ENCODE assay signal across 18 cellular contexts in genomic region chr1:178102218-178102617, GRCh38. TPM values are rescaled to one million over a fixed set of nuclear protein-coding genes. Genes with fewer than 3 reads are reported as not detected.
DNase-seq lines count a peak whose midpoint lies in the region; ATAC-seq, FAIRE-seq and TF ChIP-seq lines count a peak whose summit lies in the region.
"Had no signal": no experiment of that assay in that cellular context is flagged by ENCODE, and none has a peak within 500 bp of the region (broad histone marks: within the 10 kb centered on the region; RNA-seq: fewer than 3 reads in every experiment).

No MANE protein-coding gene starts in this region.

- TF ChIP-seq CTCF in A549 (IDR thresholded peaks at IDR 0.05) = no peak
- TF ChIP-seq CTCF in HFFc6 (IDR thresholded peaks at IDR 0.05) = no peak

- H3K9me3 Mint-ChIP-seq in HFFc6 = no peaks in the 10 kb centered on the region
- H3K9me3 Mint-ChIP-seq: CD4-positive, alpha-beta memory T cell; IgD-negative memory B cell had no signal

- POLR2A ChIA-PET in A549 (lab: Yijun Ruan, JAX) = interaction anchor here (1.0 kb wide), 1 partner anchor 8 kb away, joined by 4 read pairs; the partner anchor contains the start of gene RASAL2

- TF ChIP-seq RAD21 in A549 (conservative IDR thresholded peaks at IDR 0.05 in 1 of 2, IDR thresholded peaks at IDR 0.05 in 1 of 2) (no peak), Ishikawa (IDR thresholded peaks at IDR 0.05; ENCODE audit: low read depth) (no peak)

- H3K9ac ChIP-seq in mesenchymal stem cell (ENCODE audit: low read length) = peak overlapping the region; percentile 60
- H3K9ac ChIP-seq in Karpas-422 (ENCODE audit: low read length) = no peak overlapping the region
- H3K9ac ChIP-seq: BLaER1 had no signal

- no peaks in the 10 kb centered on the region for H3K27me3 ChIP-seq in mesenchymal stem cell (ENCODE audit: control insufficient read depth in 1 of 2, insufficient read depth in 1 of 2, low read length in 2 of 2)
- H3K27me3 ChIP-seq in Karpas-422 (ENCODE audit: low read length) = no peaks in the 10 kb centered on the region
- H3K27me3 ChIP-seq: BLaER1 had no signal

- no peak overlapping the region for H3K14ac ChIP-seq in mesenchymal stem cell (ENCODE audit: low read length in 2 of 2)

- H3K4me1 ChIP-seq in A549 = peaks cover 61% of the 10 kb centered on the region
- H3K4me1 ChIP-seq in mesenchymal stem cell (ENCODE audit: control insufficient read depth, insufficient read depth, low read depth, low read length) = peaks cover 6% of the 10 kb centered on the region
- H3K4me1 ChIP-seq in Karpas-422 (ENCODE audit: low read length) = no peaks in the 10 kb centered on the region

- H4K91ac ChIP-seq in mesenchymal stem cell (ENCODE audit: low read length) = no peak overlapping the region

- H3K4me3 Mint-ChIP-seq in HFFc6 = no peak overlapping the region
- H3K4me3 Mint-ChIP-seq: CD4-positive, alpha-beta memory T cell; IgD-negative memory B cell had no signal

- no peak overlapping the region for H3K27ac Mint-ChIP-seq in HFFc6
- H3K27ac Mint-ChIP-seq: CD4-positive, alpha-beta memory T cell; IgD-negative memory B cell had no signal

- no peak overlapping the region for H2BK12ac ChIP-seq in mesenchymal stem cell (ENCODE audit: low read length in 2 of 2)

- H3K4ac ChIP-seq in mesenchymal stem cell (ENCODE audit: low read depth in 1 of 2, low read length in 2 of 2) = no peak overlapping the region

- no peak overlapping the region for H2BK5ac ChIP-seq in mesenchymal stem cell (ENCODE audit: low read depth, low read length, poor library complexity, severe bottlenecking)

- peaks cover 62% of the 10 kb centered on the region for H3K4me1 Mint-ChIP-seq in HFFc6 (ENCODE audit: low read depth)
- H3K4me1 Mint-ChIP-seq: CD4-positive, alpha-beta memory T cell; IgD-negative memory B cell had no signal

- no peak for FAIRE-seq in A549 (lab: Jason Lieb, UNC)
- FAIRE-seq in islet of Langerhans (lab: Jason Lieb, UNC) = peak; percentile 71
- FAIRE-seq: GM12878 had no signal

- H3K4me2 ChIP-seq in A549 (peak overlapping the region; percentile 52), mesenchymal stem cell (ENCODE audit: low read length, poor library complexity, severe bottlenecking) (no peak overlapping the region), Karpas-422 (ENCODE audit: low read depth, low read length, poor library complexity, severe bottlenecking) (no peak overlapping the region)
- H3K4me2 ChIP-seq: BLaER1 had no signal

- no peak for TF ChIP-seq POLR2A in A549 (IDR thresholded peaks at IDR 0.05; ENCODE audit: low read length)

- H3K23ac ChIP-seq in mesenchymal stem cell (ENCODE audit: low read length in 2 of 2) = no peak overlapping the region

- peak overlapping the region; percentile 28 for H2BK15ac ChIP-seq in mesenchymal stem cell (ENCODE audit: low read depth, poor library complexity, severe bottlenecking)

- no peaks in the 10 kb centered on the region for H3K79me2 ChIP-seq in Karpas-422 (ENCODE audit: low read length)

- no peak overlapping the region for H4K8ac ChIP-seq in mesenchymal stem cell (ENCODE audit: low read length)

- H4K20me1 ChIP-seq in Karpas-422 (ENCODE audit: insufficient read depth, low read depth, low read length) = no peaks in the 10 kb centered on the region
- H4K20me1 ChIP-seq: BLaER1 had no signal

- H3K4me3 ChIP-seq in A549 (no peak overlapping the region), mesenchymal stem cell (ENCODE audit: insufficient read depth in 1 of 2, low read depth in 1 of 2, low read length in 2 of 2) (no peak overlapping the region), Karpas-422 (ENCODE audit: low read length) (no peak overlapping the region)
- H3K4me3 ChIP-seq: BLaER1, GM12878 had no signal

- H3K9me3 ChIP-seq in A549 (no peaks in the 10 kb centered on the region), mesenchymal stem cell (ENCODE audit: control insufficient read depth, low read length) (no peaks in the 10 kb centered on the region), Karpas-422 (ENCODE audit: low read length) (no peaks in the 10 kb centered on the region)
- H3K9me3 ChIP-seq: BLaER1 had no signal

- no peak overlapping the region for H2AFZ ChIP-seq in mesenchymal stem cell (ENCODE audit: low read depth, low read length)
- H2AFZ ChIP-seq in Karpas-422 (ENCODE audit: low read length) = no peak overlapping the region

- WGBS in A549 (ENCODE audit: missing lambda C conversion rate) = 63% methylated on average over 4 of the region's 4 CpGs
- 100% methylated on average over 3 of the region's 4 CpGs for WGBS in mesenchymal stem cell

- H2AK5ac ChIP-seq in mesenchymal stem cell (ENCODE audit: low read length, severe bottlenecking) = no peak overlapping the region

- no peak overlapping the region for H3K18ac ChIP-seq in mesenchymal stem cell (ENCODE audit: low read depth in 1 of 2, low read length in 2 of 2)

- H3K27ac ChIP-seq in A549 (no peak overlapping the region), mesenchymal stem cell (ENCODE audit: low read length, poor library complexity, severe bottlenecking) (no peak overlapping the region), Karpas-422 (ENCODE audit: low read length) (no peak overlapping the region)
- H3K27ac ChIP-seq: BLaER1 had no signal

- CTCF ChIA-PET in A549 (lab: Yijun Ruan, JAX) = interaction anchor here (1.2 kb wide), 1 partner anchor 24 kb away, joined by 3 read pairs; no protein-coding TSS in a partner anchor

- H3K79me1 ChIP-seq in mesenchymal stem cell (replicated peaks; ENCODE audit: low read length, poor library complexity, severe bottlenecking) = peaks cover 3% of the 10 kb centered on the region

- H3K9me2 ChIP-seq in Karpas-422 (replicated peaks; ENCODE audit: insufficient read depth, low read length) = no peaks in the 10 kb centered on the region

- H3K36me3 ChIP-seq in mesenchymal stem cell (ENCODE audit: control insufficient read depth in 1 of 2, insufficient read depth in 2 of 2, low read depth in 1 of 2, low read length in 2 of 2) = no peaks in the 10 kb centered on the region
- no peaks in the 10 kb centered on the region for H3K36me3 ChIP-seq in Karpas-422 (ENCODE audit: insufficient read depth, low read length)
- H3K36me3 ChIP-seq: BLaER1 had no signal

- no peaks in the 10 kb centered on the region for H3K27me3 Mint-ChIP-seq in HFFc6 (ENCODE audit: insufficient read depth)

- ATAC-seq in A549 (no peak), GM18502 (IDR thresholded peaks at IDR 0.05; ENCODE audit: poor library complexity, unreplicated experiment) (no peak)
- ATAC-seq: GM12878 had no signal

- no peak overlapping the region for H2BK120ac ChIP-seq in mesenchymal stem cell (ENCODE audit: low read depth, low read length)

- H3K36me3 Mint-ChIP-seq in HFFc6 (ENCODE audit: low read depth) = peaks cover 1% of the 10 kb centered on the region
- H3K36me3 Mint-ChIP-seq: CD4-positive, alpha-beta memory T cell; IgD-negative memory B cell had no signal

- TF ChIP-seq EP300 in A549 (IDR thresholded peaks at IDR 0.05) (no peak), Ishikawa (IDR thresholded peaks at IDR 0.05; ENCODE audit: borderline replicate concordance) (no peak)

- no peak for DNase-seq in A549 (ENCODE audit: low read depth in 1 of 2, low spot score in 1 of 2)
- DNase-seq in mesenchymal stem cell = no peak
- no peak for DNase-seq in HFFc6
- no peak for DNase-seq in Karpas-422
- DNase-seq: CD4-positive, alpha-beta memory T cell; DMS53; NCI-H1105 treated with DMSO at 0.1 percent for 48 hours; NCI-H1694 treated with DMSO at 0.1 percent for 48 hours; NCI-H2107; NCI-H510A treated with DMSO at 0.1 percent for 48 hours; NCI-H774; Right ventricle myocardium superior had no signal

TF ChIP-seq in A549, 52 proteins besides CTCF, POLR2A, EP300 and RAD21:
- peak; percentile 94 to 95 for TF ChIP-seq CEBPB (IDR thresholded peaks at IDR 0.05)
- no peak for TF ChIP-seq USF2 (IDR thresholded peaks at IDR 0.05)
- no peak for TF ChIP-seq EHF (CRISPR knock-in tag; IDR thresholded peaks at IDR 0.05)
- TF ChIP-seq HES2 (IDR thresholded peaks at IDR 0.05) = peak; percentile 67; the same call in 1 of the 2 replicates
- no peak for TF ChIP-seq POLR2AphosphoS2 (conservative IDR thresholded peaks at IDR 0.05; ENCODE audit: low read length)

TF ChIP-seq in Ishikawa, 13 proteins besides CTCF, POLR2A, EP300 and RAD21:
- peak; percentile 58; the same call in 1 of the 2 replicates for TF ChIP-seq CEBPB (IDR thresholded peaks at IDR 0.05)
- TF ChIP-seq ZBTB7A (IDR thresholded peaks at IDR 0.05; ENCODE audit: low read depth) = no peak

RNA-seq across cellular contexts. Expression of gene RASAL2, which starts 8.3 kb away (rescaled TPM):
- polyA plus RNA-seq in A549 (2011; rRNA removed) = 17.6 and 17.8 TPM in 2 replicates
- 6.5 and 7.0 TPM in 2 replicates for polyA plus RNA-seq in A549 (2012; cell fraction: cytosol; rRNA removed)
- 16.6 and 19.2 TPM in 2 replicates for polyA plus RNA-seq in A549 (2012; cell fraction: nucleus; rRNA removed)
- polyA plus RNA-seq in A549 (2017; fragmentation: RNase III; extraction: RNeasy Plus Mini Kit Qiagen cat#74134 plus additional on column Dnase treatment) = 6.4 to 7.1 TPM (median 7.0 TPM) in 3 replicates
- 38.1 and 46.3 TPM in 2 replicates for polyA minus RNA-seq in A549 (2011; rRNA and poly(A)+ RNA removed)
- 8.5 TPM for polyA plus RNA-seq in mesenchymal stem cell (2013, experiment 1 of 2)
- 7.6 TPM for polyA plus RNA-seq in mesenchymal stem cell (2013, experiment 2 of 2)
- 10 to 100 TPM; 21.2 to 30.7 (median 24.4) TPM for total RNA-seq in HFFc6 (2021; fragmentation: NEBNext Ultra II Directional; extraction: Animal tissue kit (Norgen Biotek cat#: 25700))
- total RNA-seq in Karpas-422 (2014; rRNA removed; shearing (Covaris generic); ENCODE audit: low replicate concordance) = not detected in 2 replicates
- polyA plus RNA-seq: CD4-positive, alpha-beta memory T cell had no signal

Comparison
In these comparisons a context has a peak if more than half of its experiments do, and no peak if none do; other contexts are left out.
1. RNA of gene RASAL2, which starts 8.3 kb away (total RNA-seq): 21.2 to 30.7 TPM in HFFc6; not detected in Karpas-422; every median in the first group is over 10 times any median in the second.